Comparison of ENCODE assay signal across 13 cellular contexts in genomic region chr17:50258647-50259483, GRCh38. TPM values are rescaled to one million over a fixed set of nuclear protein-coding genes. Genes with fewer than 3 reads are reported as not detected.
DNase-seq lines count a peak whose midpoint lies in the region; TF ChIP-seq lines count a peak whose summit lies in the region.
"Had no signal": no experiment of that assay in that cellular context is flagged by ENCODE, and none has a peak within 500 bp of the region (broad histone marks: within the 10 kb centered on the region; RNA-seq: fewer than 3 reads in every experiment).

No MANE protein-coding gene starts in this region.

- H3K27ac ChIP-seq in fibroblast of lung (ENCODE audit: insufficient read depth, low read length): no peak overlapping the region
- no peak overlapping the region for H3K27ac ChIP-seq in osteoblast (ENCODE audit: low read depth, low read length)
- no peak overlapping the region for H3K27ac ChIP-seq in OCI-LY7 (ENCODE audit: low read depth, low read length, poor library complexity, severe bottlenecking)

- H3K4me3 ChIP-seq in AG09309 (ENCODE audit: control insufficient read depth, low read depth, low read length): no peak overlapping the region
- H3K4me3 ChIP-seq in fibroblast of lung (replicated peaks in 1 of 4; ENCODE audit: control extremely low read depth in 1 of 4, insufficient read depth in 1 of 4, low read depth in 3 of 4, low read length in 4 of 4): no peak overlapping the region
- H3K4me3 ChIP-seq in osteoblast (ENCODE audit: insufficient read depth, low read length): no peak overlapping the region
- H3K4me3 ChIP-seq in OCI-LY7 (ENCODE audit: low read depth, low read length, poor library complexity, severe bottlenecking): no peak overlapping the region

- H3K27me3 ChIP-seq in fibroblast of lung (ENCODE audit: control insufficient read depth, insufficient read depth, low read length) (no peaks in the 10 kb centered on the region), osteoblast (ENCODE audit: insufficient read depth, low read length) (no peaks in the 10 kb centered on the region)
- H3K27me3 ChIP-seq: BE2C had no signal

- H3K79me2 ChIP-seq in fibroblast of lung (ENCODE audit: control insufficient read depth, insufficient read depth, low read length): no peaks in the 10 kb centered on the region
- H3K79me2 ChIP-seq in osteoblast (ENCODE audit: insufficient read depth, low read length): no peaks in the 10 kb centered on the region
- no peaks in the 10 kb centered on the region for H3K79me2 ChIP-seq in OCI-LY7 (ENCODE audit: insufficient read depth, low read depth, low read length)

- TF ChIP-seq CTCF in AG09309 (IDR thresholded peaks at IDR 0.05; ENCODE audit: control insufficient read depth, insufficient read depth, low read depth, low read length, missing control alignments) (no peak), fibroblast of lung (conservative IDR thresholded peaks at IDR 0.05 in 1 of 2, IDR thresholded peaks at IDR 0.05 in 1 of 2; ENCODE audit: low read depth in 1 of 2, low read length in 2 of 2) (no peak), osteoblast (IDR thresholded peaks at IDR 0.05; ENCODE audit: extremely low read depth, low read depth, low read length) (no peak), OCI-LY7 (conservative IDR thresholded peaks at IDR 0.05; ENCODE audit: low read length) (no peak)

- H4K20me1 ChIP-seq in fibroblast of lung (ENCODE audit: control insufficient read depth, extremely low read depth, insufficient read depth, low read length): no peaks in the 10 kb centered on the region
- H4K20me1 ChIP-seq in osteoblast (ENCODE audit: insufficient read depth, low read length): no peaks in the 10 kb centered on the region
- no peaks in the 10 kb centered on the region for H4K20me1 ChIP-seq in OCI-LY7 (ENCODE audit: insufficient read depth, low read length)

- H3K9me2 ChIP-seq in OCI-LY7 (ENCODE audit: insufficient read depth, low read length): no peaks in the 10 kb centered on the region

- CTCF ChIA-PET in OCI-LY7 (lab: Charles Lee; ENCODE audit: unreplicated experiment): no interaction called here

- no peak overlapping the region for H3K9ac ChIP-seq in fibroblast of lung (ENCODE audit: insufficient read depth, low read length)

- H3K36me3 ChIP-seq in fibroblast of lung (ENCODE audit: control insufficient read depth, insufficient read depth, low read length) (no peaks in the 10 kb centered on the region), osteoblast (ENCODE audit: insufficient read depth, low read length) (no peaks in the 10 kb centered on the region), OCI-LY7 (ENCODE audit: insufficient read depth, low read length) (no peaks in the 10 kb centered on the region)
- H3K36me3 ChIP-seq: BE2C had no signal

- no TSS peak for BruUV-seq in OCI-LY7 (replicated peaks; lab: Mats Ljungman, UMichigan)

- H2AFZ ChIP-seq in fibroblast of lung (ENCODE audit: low read length): no peak overlapping the region
- no peak overlapping the region for H2AFZ ChIP-seq in osteoblast (ENCODE audit: low read length)
- H2AFZ ChIP-seq in OCI-LY7 (ENCODE audit: low read length): no peak overlapping the region

- DNase-seq in AG09309 (ENCODE audit: low read depth) (peak; percentile 58), HuH-7 (ENCODE audit: low spot score) (peak; percentile 5), fibroblast of lung (ENCODE audit: low read depth in 2 of 2) (peak; percentile 39 to 74), osteoblast (ENCODE audit: insufficient read length, low spot score, missing footprints) (peak; percentile 94), OCI-LY7 (ENCODE audit: low spot score) (no peak), NCI-H1048 (lab: John Stamatoyannopoulos, UW) (no peak), DMS53 (lab: John Stamatoyannopoulos, UW) (no peak), hypothalamus (lab: John Stamatoyannopoulos, UW) (no peak)
- DNase-seq: anterior cingulate cortex, BE2C, MM.1S, NCI-H446, RPMI8226 had no signal

- H3K9me3 ChIP-seq in fibroblast of lung (ENCODE audit: control insufficient read depth, insufficient read depth, low read depth, low read length) (no peaks in the 10 kb centered on the region), osteoblast (ENCODE audit: low read depth, low read length) (no peaks in the 10 kb centered on the region), OCI-LY7 (ENCODE audit: low read length) (no peaks in the 10 kb centered on the region)
- H3K9me3 ChIP-seq: BE2C had no signal

- POLR2A ChIA-PET in OCI-LY7 (lab: Charles Lee): no interaction called here

- H3K4me1 ChIP-seq in fibroblast of lung (ENCODE audit: control insufficient read depth, extremely low read depth, insufficient read depth, low read length): peaks cover 9% of the 10 kb centered on the region
- H3K4me1 ChIP-seq in osteoblast (ENCODE audit: insufficient read depth, low read length): peaks cover 29% of the 10 kb centered on the region
- H3K4me1 ChIP-seq in OCI-LY7 (ENCODE audit: insufficient read depth, low read length, poor library complexity, severe bottlenecking): no peaks in the 10 kb centered on the region
- H3K4me1 ChIP-seq: BE2C had no signal

- intact Hi-C loops in OCI-LY7 (cut with micrococcal nuclease; ENCODE audit: unreplicated experiment): no loop called here

- peak overlapping the region; percentile 23 for H3K4me2 ChIP-seq in fibroblast of lung (ENCODE audit: extremely low read depth, insufficient read depth, low read length)
- no peak overlapping the region for H3K4me2 ChIP-seq in osteoblast (ENCODE audit: insufficient read depth, low read length)
- no peak overlapping the region for H3K4me2 ChIP-seq in OCI-LY7 (ENCODE audit: low read length)

RNA-seq across cellular contexts. Expression of gene TMEM92, which starts 15.4 kb away (rescaled TPM):
- total RNA-seq in fibroblast of lung (under 0.01 TPM in 1 of 2 replicates, not detected in the other), osteoblast (under 0.01 and 0.36 TPM in 2 replicates), OCI-LY7 (2022) (not detected in 2 replicates)
- polyA plus RNA-seq in fibroblast of lung: 0.05 TPM in 2 replicates
- 0.19 and 0.32 TPM in 2 replicates for polyA plus RNA-seq in fibroblast of lung (2012)
- polyA minus RNA-seq in fibroblast of lung (ENCODE audit: low replicate concordance): not detected in 2 replicates
- total RNA-seq in OCI-LY7 (2014; rRNA removed; shearing (Covaris generic)): not detected in 2 replicates

RNA-seq across cellular contexts. Expression of gene COL1A1, which starts 57.4 kb away (rescaled TPM):
- total RNA-seq in fibroblast of lung (577 and 584 TPM in 2 replicates), osteoblast (6,718 and 8,987 TPM in 2 replicates), OCI-LY7 (2022) (not detected in 2 replicates)
- polyA plus RNA-seq in fibroblast of lung: 541 and 604 TPM in 2 replicates
- polyA plus RNA-seq in fibroblast of lung (2012): 2,129 and 2,873 TPM in 2 replicates
- polyA minus RNA-seq in fibroblast of lung (ENCODE audit: low replicate concordance): 7,488 and 12,203 TPM in 2 replicates
- total RNA-seq in OCI-LY7 (2014; rRNA removed; shearing (Covaris generic)): not detected in 2 replicates

Comparison
In these comparisons a context has a peak if more than half of its experiments do, and no peak if none do; other contexts are left out.
1. DNase-seq: peak in AG09309 (single experiment), HuH-7 (single experiment), fibroblast of lung (2 of 2) and osteoblast (single experiment); none in OCI-LY7 (single experiment), NCI-H1048 (single experiment), DMS53 (single experiment) and hypothalamus (0 of 51).
2. RNA of gene COL1A1, which starts 57.4 kb away (total RNA-seq): 6,718 to 8,987 TPM in osteoblast and 577 to 584 TPM in fibroblast of lung; not detected in OCI-LY7; every median in the first group is over 100 times any median in the second.